In the genomic region with DNA sequence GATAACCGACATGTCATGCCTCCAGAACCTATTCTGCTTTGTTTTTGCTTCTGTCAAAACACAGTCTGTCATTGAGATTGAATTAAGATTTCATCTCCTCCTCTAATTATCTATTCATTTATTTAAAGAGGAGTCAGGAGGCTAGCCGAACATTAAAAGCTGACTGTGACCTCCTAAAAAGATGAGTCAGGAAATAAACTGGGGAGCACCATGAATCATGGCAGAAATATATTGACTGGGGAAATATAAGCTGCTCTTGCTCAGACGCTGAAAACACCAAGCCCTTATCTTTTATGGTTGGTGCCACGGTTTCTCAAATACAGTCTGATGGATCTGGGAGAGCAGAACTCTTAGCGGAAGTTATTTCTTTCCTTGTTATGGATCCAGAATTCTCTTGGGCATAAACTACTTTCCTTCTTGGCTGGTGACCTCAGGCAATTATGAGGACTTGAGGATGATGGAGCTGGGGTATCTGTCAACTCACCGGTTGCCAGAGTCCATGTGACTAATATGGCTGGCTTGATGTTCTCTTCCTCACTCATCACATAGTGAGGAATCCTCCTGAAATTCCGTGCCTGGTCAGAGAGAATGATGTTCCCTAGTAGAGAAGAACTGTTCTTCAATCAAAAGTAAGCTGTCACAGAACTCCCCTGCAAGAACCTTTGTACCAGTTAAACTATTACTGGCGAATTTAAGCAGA, we compare ENCODE assay signal across 26 cellular contexts.
DNase-seq lines count a peak whose midpoint lies in the region; ATAC-seq and TF ChIP-seq lines count a peak whose summit lies in the region.
"Had no signal": no experiment of that assay in that cellular context is flagged by ENCODE, and none has a peak within 500 bp of the region (broad histone marks: within the 10 kb centered on the region; RNA-seq: fewer than 3 reads in every experiment).

No MANE protein-coding gene starts in this region.

- H3K4me2 ChIP-seq in GM23248 (ENCODE audit: unreplicated experiment): peak overlapping the region; percentile 60

- H4K20me1 ChIP-seq in GM23248 (ENCODE audit: insufficient read depth): no peaks in the 10 kb centered on the region

- no peak overlapping the region for H3K9ac ChIP-seq in GM23248

- no peaks in the 10 kb centered on the region for H3K9me3 ChIP-seq in GM23248 (ENCODE audit: low read depth)
- H3K9me3 ChIP-seq: psoas muscle, thoracic aorta had no signal

- H3K4me3 ChIP-seq in GM23248: peak overlapping the region; percentile 6; the same call in 1 of the 2 replicates
- H3K4me3 ChIP-seq in fibroblast of mammary gland (ENCODE audit: control insufficient read depth, low read depth, low read length): no peak overlapping the region
- H3K4me3 ChIP-seq in lower leg skin (ENCODE audit: low read depth, poor library complexity, severe bottlenecking): no peak overlapping the region
- H3K4me3 ChIP-seq: psoas muscle, thoracic aorta had no signal

- H3K4me1 ChIP-seq in GM23248 (ENCODE audit: insufficient read depth): peaks cover 16% of the 10 kb centered on the region
- H3K4me1 ChIP-seq: psoas muscle had no signal

- no peaks in the 10 kb centered on the region for H3K27me3 ChIP-seq in GM23248 (replicated peaks; ENCODE audit: insufficient read depth)

- ATAC-seq in GM21717 (IDR thresholded peaks at IDR 0.05; ENCODE audit: unreplicated experiment): no peak
- ATAC-seq: activated CD8-positive, alpha-beta T cell treated with anti-CD3 and anti-CD28 coated beads for 36 hours; activated T-helper 17 cell treated with anti-CD3 and anti-CD28 coated beads, Interleukin-2, amount 50 U/mL, for 72 hours; effector memory CD8-positive, alpha-beta T cell; esophagus mucosa; naive thymus-derived CD4-positive, alpha-beta T cell; psoas muscle had no signal

- H3K9me2 ChIP-seq in GM23248 (ENCODE audit: insufficient read depth): 0 out of 2 replicates have a peak, but pooled peaks cover 3% of the 10 kb centered on the region

- intact Hi-C loops in lower leg skin (cut with DNase I; ENCODE audit: low total_unique reads): no loop called here

- peak overlapping the region; percentile 65 for H2AFZ ChIP-seq in GM23248

- no peaks in the 10 kb centered on the region for H3K79me2 ChIP-seq in GM23248 (ENCODE audit: insufficient read depth)

- TF ChIP-seq POLR2A in lower leg skin (IDR thresholded peaks at IDR 0.05): no peak

- H3K36me3 ChIP-seq in GM23248 (ENCODE audit: low read depth): no peaks in the 10 kb centered on the region
- H3K36me3 ChIP-seq: thoracic aorta had no signal

- TF ChIP-seq CTCF in fibroblast of mammary gland (conservative IDR thresholded peaks at IDR 0.05; ENCODE audit: control insufficient read depth, insufficient read depth, low read depth, low read length): no peak
- no peak for TF ChIP-seq CTCF in lower leg skin (IDR thresholded peaks at IDR 0.05)

- DNase-seq in A172 (ENCODE audit: low spot score) (peak; percentile 42), GM23248 (peak; percentile 77), RKO (ENCODE audit: low spot score) (peak; percentile 18), fibroblast of mammary gland (ENCODE audit: low read depth) (peak; percentile 61), SIG-M5 (lab: John Stamatoyannopoulos, UW) (no peak), NCI-H526 treated with DMSO at 0.1 percent for 48 hours (lab: John Stamatoyannopoulos, UW) (no peak), lower leg skin (ENCODE audit: low spot score in 2 of 2) (no peak)
- DNase-seq: 8988T; activated CD8-positive, alpha-beta T cell treated with anti-CD3 and anti-CD28 coated beads for 36 hours; anterior cingulate cortex; cortex of kidney; DMS153; effector memory CD8-positive, alpha-beta T cell; GDM1; naive thymus-derived CD4-positive, alpha-beta T cell; NCI-H1092; NCI-H187; NCI-H2171 treated with DMSO at 0.1 percent for 48 hours; NCI-H524; psoas muscle; SHP77 treated with DMSO at 0.1 percent for 48 hours had no signal

- peak overlapping the region; percentile 58 for H3K27ac ChIP-seq in GM23248
- H3K27ac ChIP-seq: HL-60, psoas muscle, thoracic aorta had no signal

- WGBS in GM23248 (ENCODE audit: low coverage in 1 of 2, low lambda C conversion rate in 2 of 2, missing lambda C conversion rate in 2 of 2), 2 experiments: 13 to 14% methylated on average over 8 of the region's 8 CpGs
- 79 to 81% methylated on average over 8 of the region's 8 CpGs for WGBS in lower leg skin, 2 donors

- in situ Hi-C loops in GM23248 (cut with MboI): no loop called here

- H3F3A ChIP-seq in GM23248 (ENCODE audit: insufficient read depth): peaks cover 21% of the 10 kb centered on the region; the same call in 1 of the 2 replicates

Comparison
In these comparisons a context has a peak if more than half of its experiments do, and no peak if none do; other contexts are left out.
1. DNase-seq: peak in A172 (single experiment), GM23248 (single experiment), RKO (single experiment) and fibroblast of mammary gland (single experiment); none in SIG-M5 (single experiment), NCI-H526 treated with DMSO at 0.1 percent for 48 hours (single experiment) and lower leg skin (0 of 2).